In the genomic region with DNA sequence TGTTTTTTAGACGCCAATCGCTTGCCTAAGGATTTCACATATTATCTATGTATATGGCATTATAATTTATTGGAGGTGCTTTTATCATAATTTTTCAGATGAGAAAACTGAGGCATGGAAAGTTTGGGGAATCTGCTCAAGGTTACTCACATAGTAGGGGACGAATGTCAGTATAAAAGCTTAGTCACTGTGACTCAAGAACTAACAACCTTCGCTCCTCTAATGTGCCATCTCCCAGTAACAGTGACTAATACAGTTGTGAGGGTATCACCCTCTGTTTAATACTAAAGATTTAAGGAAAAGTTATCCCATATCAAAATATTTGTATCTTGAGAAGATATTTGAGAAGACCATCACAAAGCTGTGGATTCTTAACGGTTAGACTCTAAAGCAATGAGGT, we compare ENCODE assay signal across 24 cellular contexts.
"Had no signal": no experiment of that assay in that cellular context is flagged by ENCODE, and none has a peak within 500 bp of the region (broad histone marks: within the 10 kb centered on the region; RNA-seq: fewer than 3 reads in every experiment).

No MANE protein-coding gene starts in this region.

- H3K9me3 ChIP-seq: MG63 had no signal

- H3K27me3 ChIP-seq: brain microvascular endothelial cell, MG63 had no signal

- ATAC-seq: activated T-cell treated with anti-CD3 and anti-CD28 coated beads, Interleukin-2, amount 50 U/mL, for 4 hours; WTC11 had no signal

- H3K36me3 ChIP-seq: brain microvascular endothelial cell, MG63 had no signal

- FAIRE-seq: colon, RCC 7860 had no signal

- H3K27ac ChIP-seq: brain microvascular endothelial cell had no signal

- H3K4me3 ChIP-seq: MG63 had no signal

- DNase-seq: activated CD4-positive, alpha-beta T cell treated with anti-CD3 and anti-CD28 coated beads, Interleukin-2, amount 10 ng/mL, durations not matched to agents 24 days and 14 days; activated CD4-positive, alpha-beta T cell treated with anti-CD3 and anti-CD28 coated beads, Interleukin-2, amount 50 U/mL, for 48 hours; activated CD4-positive, CD25-positive, alpha-beta regulatory T cell treated with anti-CD3 and anti-CD28 coated beads, Interleukin-2, amount 50 U/mL, for 72 hours; activated gamma-delta T cell; activated naive CD4-positive, alpha-beta T cell treated with anti-CD3 and anti-CD28 coated beads for 36 hours; activated naive CD8-positive, alpha-beta T cell treated with anti-CD3 and anti-CD28 coated beads for 36 hours; activated T-cell treated with anti-CD3 and anti-CD28 coated beads, Interleukin-2, amount 50 U/mL, for 4 hours; brain microvascular endothelial cell; cerebellar nuclear complex; MG63; MV-4-11; NCI-H1092 treated with DMSO at 0.1 percent for 48 hours; NCI-H1417 treated with DMSO at 0.1 percent for 48 hours; NCI-H1694; NCI-H2029; NCI-H2107; NCI-H2171 treated with DMSO at 0.1 percent for 48 hours; NCI-H345; NCI-H510A treated with DMSO at 0.1 percent for 48 hours; NCI-H69; SHP77 treated with DMSO at 0.1 percent for 48 hours had no signal
